ENCODE assay signal across 14 cellular contexts in the genomic region with DNA sequence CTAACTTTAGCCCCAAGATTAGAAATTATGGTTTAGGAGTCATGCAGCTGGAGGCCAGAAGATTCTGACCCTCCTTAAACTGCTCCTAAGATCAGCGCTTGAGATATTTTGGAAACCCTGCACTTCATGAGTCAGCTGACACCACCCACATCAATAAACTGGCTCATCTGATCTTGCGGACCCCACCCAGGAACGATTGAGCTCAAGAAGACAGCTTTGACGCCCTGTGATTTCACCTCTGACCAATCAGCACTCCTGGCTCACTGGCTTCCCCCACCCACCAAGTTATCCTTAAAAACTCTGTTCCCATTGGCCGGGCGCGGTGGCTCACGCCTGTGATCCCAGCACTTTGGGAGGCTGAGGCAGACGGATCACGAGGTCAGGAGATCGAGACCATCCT. TPM values are rescaled to one million over a fixed set of nuclear protein-coding genes. Genes with fewer than 3 reads are reported as not detected.
"Had no signal": no experiment of that assay in that cellular context is flagged by ENCODE, and none has a peak within 500 bp of the region (broad histone marks: within the 10 kb centered on the region; RNA-seq: fewer than 3 reads in every experiment).

No MANE protein-coding gene starts in this region.

RNA-seq across cellular contexts. Expression of a gene that starts 29.8 kb away (rescaled TPM):
- total RNA-seq: activated naive CD8-positive, alpha-beta T cell treated with anti-CD3 and anti-CD28 coated beads, Interleukin-2, amount 10 ng/mL, durations not matched to agents 7 days and 5 days; activated T-helper 2 cell treated with anti-CD3 and anti-CD28 coated beads, Interferon-gamma antibody, Interleukin-2, Interleukin-4, amounts not matched to agents 10 μg/mL and 5 μg/mL and 100 μg/mL, durations not matched to agents 14 hours and 24 hours and 36 hours; breast epithelium; kidney; lower lobe of right lung; mesenteric fat pad; natural killer cell; osteocyte; prostate gland; spleen; subcutaneous adipose tissue; T-cell; urinary bladder had no signal
- polyA plus RNA-seq: spleen, urinary bladder had no signal

RNA-seq across cellular contexts. Expression of a gene that starts 39.0 kb away (rescaled TPM):
- total RNA-seq: activated T-helper 2 cell treated with anti-CD3 and anti-CD28 coated beads, Interferon-gamma antibody, Interleukin-2, Interleukin-4, amounts not matched to agents 10 μg/mL and 5 μg/mL and 100 μg/mL, durations not matched to agents 14 hours and 24 hours and 36 hours; kidney; left lobe of liver; lower lobe of right lung; osteocyte; spleen; T-cell; urinary bladder had no signal
